In the genomic region with DNA sequence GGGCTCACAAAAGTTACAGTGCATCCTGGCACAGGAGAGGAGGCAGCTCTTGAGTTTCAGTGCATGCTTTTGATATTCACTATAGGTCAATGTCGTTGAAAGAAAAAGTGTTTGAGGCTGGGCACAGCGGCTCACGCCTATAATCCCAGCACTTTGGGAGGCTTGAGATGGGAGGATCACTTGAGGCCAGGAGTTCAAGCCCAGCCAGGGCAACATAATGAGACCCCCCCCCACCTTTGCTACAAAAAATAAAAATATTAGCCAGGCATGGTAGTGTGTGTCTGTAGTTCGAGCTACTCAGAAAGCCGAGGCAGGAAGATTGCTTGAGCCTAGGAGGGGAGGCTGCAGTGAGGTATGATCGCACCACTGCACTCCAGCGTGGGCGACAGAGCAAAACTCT, we compare ENCODE assay signal across 10 cellular contexts. TPM values are rescaled to one million over a fixed set of nuclear protein-coding genes. Genes with fewer than 3 reads are reported as not detected.
"Had no signal": no experiment of that assay in that cellular context is flagged by ENCODE, and none has a peak within 500 bp of the region (broad histone marks: within the 10 kb centered on the region; RNA-seq: fewer than 3 reads in every experiment).

No MANE protein-coding gene starts in this region.

RNA-seq across cellular contexts. Expression of a gene that starts 32.0 kb away (rescaled TPM):
- total RNA-seq: activated CD8-positive, alpha-beta memory T cell treated with anti-CD3 and anti-CD28 coated beads, Interleukin-2, amount 10 ng/mL, durations not matched to agents 7 days and 5 days; activated naive CD4-positive, alpha-beta T cell treated with anti-CD3 and anti-CD28 coated beads, Interleukin-2, amount 50 U/mL, for 72 hours; activated T-helper 1 cell treated with anti-CD3 and anti-CD28 coated beads, Interleukin-12 subunit alpha, Interleukin-12 subunit beta, Interleukin-2, Interleukin-4 antibody, amounts not matched to agents 30 ng/mL and 10 ng/mL and 1 ng/mL, durations not matched to agents 14 hours and 24 hours and 36 hours; ascending aorta; body of pancreas; MCF 10A; OCI-LY7; RPMI7951; SJSA1; WTC11 had no signal

RNA-seq across cellular contexts. Expression of a gene that starts 53.3 kb away (rescaled TPM):
- total RNA-seq: ascending aorta had no signal
